ENCODE assay signal across 1 cellular context in the genomic region with DNA sequence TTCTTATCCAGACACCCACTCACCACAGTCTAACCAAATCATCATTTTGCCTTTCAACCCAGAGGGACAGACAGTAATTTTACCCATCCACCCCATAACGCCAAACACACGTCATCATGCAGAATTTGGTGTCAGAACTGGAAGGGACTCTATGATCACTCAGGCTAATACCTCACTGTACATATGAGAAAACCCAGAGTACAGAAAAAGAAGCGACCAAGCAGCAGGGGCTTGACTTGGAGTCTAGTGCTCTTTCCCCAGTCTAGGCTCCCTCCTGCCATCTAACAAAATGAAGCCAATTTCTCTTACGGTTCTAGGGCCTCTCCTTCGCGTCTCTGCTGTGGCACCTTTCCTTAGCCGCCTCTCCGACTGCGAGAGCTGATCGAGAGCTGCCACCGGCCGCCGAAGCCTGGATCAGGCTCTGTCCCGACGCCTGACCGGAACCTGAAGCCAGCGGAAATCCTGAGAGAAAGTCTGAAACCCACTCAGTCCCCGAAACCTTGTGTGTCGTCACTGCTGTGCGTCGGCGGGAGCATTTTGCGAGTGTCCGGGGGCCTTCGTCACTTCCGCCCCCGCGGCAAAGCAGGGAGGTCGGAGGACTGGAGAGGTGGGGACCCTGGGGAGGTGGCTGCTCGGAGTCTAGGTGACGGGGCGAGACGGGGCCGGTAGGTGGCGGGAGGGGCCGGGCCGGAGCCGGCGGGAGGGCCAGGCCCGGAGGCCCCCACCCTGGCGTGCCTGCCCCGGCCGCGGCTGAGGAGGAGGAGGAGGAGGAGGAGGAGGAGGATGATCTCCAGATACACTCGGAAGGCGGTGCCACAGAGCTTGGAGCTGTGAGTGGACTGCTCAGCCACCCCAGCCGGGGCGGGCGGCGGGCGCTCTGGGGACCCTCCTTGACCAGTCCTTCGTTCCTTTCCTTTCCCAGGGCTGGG.
TF ChIP-seq lines count a peak whose summit lies in the region.

A gene (minus strand): TSS at position 452 of the 929 bp plus-strand sequence. CDS start 4,071 bp downstream, outside the sequence.
A gene (plus strand): TSS at position 563 of the 929 bp plus-strand sequence. CDS start 221 bp downstream, at position 784.

TF ChIP-seq in K562, 482 proteins besides CTCF, POLR2A, EP300 and RAD21 (continued from another document and continues in another):
- no peak for TF ChIP-seq CEBPG (CRISPR knock-in tag; IDR thresholded peaks at IDR 0.05)
- 0 out of 4 replicates have a peak, but pooled peaks of 1 of the 2 experiments have one; percentile 8 for TF ChIP-seq CEBPG (tag; conservative IDR thresholded peaks at IDR 0.05 in 1 of 2, IDR thresholded peaks at IDR 0.05 in 1 of 2)
- TF ChIP-seq GATA2 (CRISPR knock-in tag; IDR thresholded peaks at IDR 0.05), result peak; percentile 30; the same call in 1 of the 2 replicates
- TF ChIP-seq PHF20 (IDR thresholded peaks at IDR 0.05; ENCODE audit: partially characterized antibody), result peak; percentile 99
- peak; percentile 96 for TF ChIP-seq HCFC1 (IDR thresholded peaks at IDR 0.05; ENCODE audit: low read depth, low read length)
- no peak for TF ChIP-seq RBM14 (IDR thresholded peaks at IDR 0.05; ENCODE audit: borderline replicate concordance, insufficient read depth, low read depth, low read length)
- no peak for TF ChIP-seq ZNF583 (CRISPR knock-in tag; IDR thresholded peaks at IDR 0.05)
- no peak for TF ChIP-seq SMARCB1 (IDR thresholded peaks at IDR 0.05; ENCODE audit: insufficient read length, low read depth)
- TF ChIP-seq, protein P1, sequence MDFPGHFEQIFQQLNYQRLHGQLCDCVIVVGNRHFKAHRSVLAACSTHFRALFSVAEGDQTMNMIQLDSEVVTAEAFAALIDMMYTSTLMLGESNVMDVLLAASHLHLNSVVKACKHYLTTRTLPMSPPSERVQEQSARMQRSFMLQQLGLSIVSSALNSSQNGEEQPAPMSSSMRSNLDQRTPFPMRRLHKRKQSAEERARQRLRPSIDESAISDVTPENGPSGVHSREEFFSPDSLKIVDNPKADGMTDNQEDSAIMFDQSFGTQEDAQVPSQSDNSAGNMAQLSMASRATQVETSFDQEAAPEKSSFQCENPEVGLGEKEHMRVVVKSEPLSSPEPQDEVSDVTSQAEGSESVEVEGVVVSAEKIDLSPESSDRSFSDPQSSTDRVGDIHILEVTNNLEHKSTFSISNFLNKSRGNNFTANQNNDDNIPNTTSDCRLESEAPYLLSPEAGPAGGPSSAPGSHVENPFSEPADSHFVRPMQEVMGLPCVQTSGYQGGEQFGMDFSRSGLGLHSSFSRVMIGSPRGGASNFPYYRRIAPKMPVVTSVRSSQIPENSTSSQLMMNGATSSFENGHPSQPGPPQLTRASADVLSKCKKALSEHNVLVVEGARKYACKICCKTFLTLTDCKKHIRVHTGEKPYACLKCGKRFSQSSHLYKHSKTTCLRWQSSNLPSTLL (IDR thresholded peaks at IDR 0.05), result no peak
- peak; percentile 100 for TF ChIP-seq C11orf30 (IDR thresholded peaks at IDR 0.05; ENCODE audit: low read depth)
- TF ChIP-seq, protein P2, sequence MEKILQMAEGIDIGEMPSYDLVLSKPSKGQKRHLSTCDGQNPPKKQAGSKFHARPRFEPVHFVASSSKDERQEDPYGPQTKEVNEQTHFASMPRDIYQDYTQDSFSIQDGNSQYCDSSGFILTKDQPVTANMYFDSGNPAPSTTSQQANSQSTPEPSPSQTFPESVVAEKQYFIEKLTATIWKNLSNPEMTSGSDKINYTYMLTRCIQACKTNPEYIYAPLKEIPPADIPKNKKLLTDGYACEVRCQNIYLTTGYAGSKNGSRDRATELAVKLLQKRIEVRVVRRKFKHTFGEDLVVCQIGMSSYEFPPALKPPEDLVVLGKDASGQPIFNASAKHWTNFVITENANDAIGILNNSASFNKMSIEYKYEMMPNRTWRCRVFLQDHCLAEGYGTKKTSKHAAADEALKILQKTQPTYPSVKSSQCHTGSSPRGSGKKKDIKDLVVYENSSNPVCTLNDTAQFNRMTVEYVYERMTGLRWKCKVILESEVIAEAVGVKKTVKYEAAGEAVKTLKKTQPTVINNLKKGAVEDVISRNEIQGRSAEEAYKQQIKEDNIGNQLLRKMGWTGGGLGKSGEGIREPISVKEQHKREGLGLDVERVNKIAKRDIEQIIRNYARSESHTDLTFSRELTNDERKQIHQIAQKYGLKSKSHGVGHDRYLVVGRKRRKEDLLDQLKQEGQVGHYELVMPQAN (IDR thresholded peaks at IDR 0.05; ENCODE audit: borderline replicate concordance), result peak; percentile 77
- TF ChIP-seq KHSRP (IDR thresholded peaks at IDR 0.05), result peak; percentile 98
- TF ChIP-seq, protein P3, sequence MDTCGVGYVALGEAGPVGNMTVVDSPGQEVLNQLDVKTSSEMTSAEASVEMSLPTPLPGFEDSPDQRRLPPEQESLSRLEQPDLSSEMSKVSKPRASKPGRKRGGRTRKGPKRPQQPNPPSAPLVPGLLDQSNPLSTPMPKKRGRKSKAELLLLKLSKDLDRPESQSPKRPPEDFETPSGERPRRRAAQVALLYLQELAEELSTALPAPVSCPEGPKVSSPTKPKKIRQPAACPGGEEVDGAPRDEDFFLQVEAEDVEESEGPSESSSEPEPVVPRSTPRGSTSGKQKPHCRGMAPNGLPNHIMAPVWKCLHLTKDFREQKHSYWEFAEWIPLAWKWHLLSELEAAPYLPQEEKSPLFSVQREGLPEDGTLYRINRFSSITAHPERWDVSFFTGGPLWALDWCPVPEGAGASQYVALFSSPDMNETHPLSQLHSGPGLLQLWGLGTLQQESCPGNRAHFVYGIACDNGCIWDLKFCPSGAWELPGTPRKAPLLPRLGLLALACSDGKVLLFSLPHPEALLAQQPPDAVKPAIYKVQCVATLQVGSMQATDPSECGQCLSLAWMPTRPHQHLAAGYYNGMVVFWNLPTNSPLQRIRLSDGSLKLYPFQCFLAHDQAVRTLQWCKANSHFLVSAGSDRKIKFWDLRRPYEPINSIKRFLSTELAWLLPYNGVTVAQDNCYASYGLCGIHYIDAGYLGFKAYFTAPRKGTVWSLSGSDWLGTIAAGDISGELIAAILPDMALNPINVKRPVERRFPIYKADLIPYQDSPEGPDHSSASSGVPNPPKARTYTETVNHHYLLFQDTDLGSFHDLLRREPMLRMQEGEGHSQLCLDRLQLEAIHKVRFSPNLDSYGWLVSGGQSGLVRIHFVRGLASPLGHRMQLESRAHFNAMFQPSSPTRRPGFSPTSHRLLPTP (IDR thresholded peaks at IDR 0.05; ENCODE audit: borderline replicate concordance, extremely low read depth, insufficient read length), result no peak
- TF ChIP-seq RBM17 (IDR thresholded peaks at IDR 0.05; ENCODE audit: borderline replicate concordance, low read depth, low read length), result no peak
- TF ChIP-seq BDP1 (IDR thresholded peaks at IDR 0.05; ENCODE audit: insufficient read depth, insufficient read length), result no peak
- TF ChIP-seq, protein P4, sequence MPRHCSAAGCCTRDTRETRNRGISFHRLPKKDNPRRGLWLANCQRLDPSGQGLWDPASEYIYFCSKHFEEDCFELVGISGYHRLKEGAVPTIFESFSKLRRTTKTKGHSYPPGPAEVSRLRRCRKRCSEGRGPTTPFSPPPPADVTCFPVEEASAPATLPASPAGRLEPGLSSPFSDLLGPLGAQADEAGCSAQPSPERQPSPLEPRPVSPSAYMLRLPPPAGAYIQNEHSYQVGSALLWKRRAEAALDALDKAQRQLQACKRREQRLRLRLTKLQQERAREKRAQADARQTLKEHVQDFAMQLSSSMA (CRISPR knock-in tag; IDR thresholded peaks at IDR 0.05), result no peak
- peak; percentile 98 for TF ChIP-seq SUPT5H (IDR thresholded peaks at IDR 0.05)
- no peak for TF ChIP-seq PURB (CRISPR knock-in tag; IDR thresholded peaks at IDR 0.05; ENCODE audit: low read depth)
- TF ChIP-seq GATAD2A (IDR thresholded peaks at IDR 0.05), result no peak; the same call in 1 of the 2 replicates
- TF ChIP-seq ZNF561 (CRISPR knock-in tag; conservative IDR thresholded peaks at IDR 0.05), result no peak
- no peak for TF ChIP-seq PCBP2 (IDR thresholded peaks at IDR 0.05; ENCODE audit: low read depth, low read length, poor library complexity, severe bottlenecking)
- no peak for TF ChIP-seq ZNF780A (CRISPR knock-in tag; IDR thresholded peaks at IDR 0.05)
- TF ChIP-seq CEBPB (tag; IDR thresholded peaks at IDR 0.05), result no peak
- peak; percentile 59 to 96; a peak in 2 of 4 replicates for TF ChIP-seq SIN3A (IDR thresholded peaks at IDR 0.05; ENCODE audit: borderline replicate concordance in 2 of 2, control insufficient read depth in 1 of 2, low read depth in 2 of 2, low read length in 2 of 2)
- TF ChIP-seq THRAP3 (IDR thresholded peaks at IDR 0.05; ENCODE audit: borderline replicate concordance), result no peak
- TF ChIP-seq, protein P5, sequence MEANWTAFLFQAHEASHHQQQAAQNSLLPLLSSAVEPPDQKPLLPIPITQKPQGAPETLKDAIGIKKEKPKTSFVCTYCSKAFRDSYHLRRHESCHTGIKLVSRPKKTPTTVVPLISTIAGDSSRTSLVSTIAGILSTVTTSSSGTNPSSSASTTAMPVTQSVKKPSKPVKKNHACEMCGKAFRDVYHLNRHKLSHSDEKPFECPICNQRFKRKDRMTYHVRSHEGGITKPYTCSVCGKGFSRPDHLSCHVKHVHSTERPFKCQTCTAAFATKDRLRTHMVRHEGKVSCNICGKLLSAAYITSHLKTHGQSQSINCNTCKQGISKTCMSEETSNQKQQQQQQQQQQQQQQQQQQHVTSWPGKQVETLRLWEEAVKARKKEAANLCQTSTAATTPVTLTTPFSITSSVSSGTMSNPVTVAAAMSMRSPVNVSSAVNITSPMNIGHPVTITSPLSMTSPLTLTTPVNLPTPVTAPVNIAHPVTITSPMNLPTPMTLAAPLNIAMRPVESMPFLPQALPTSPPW (CRISPR knock-in tag; IDR thresholded peaks at IDR 0.05), result peak; percentile 97
- peak; percentile 60; the same call in 1 of the 2 replicates for TF ChIP-seq RFX7 (CRISPR knock-in tag; IDR thresholded peaks at IDR 0.05)
- TF ChIP-seq ZNF282 (CRISPR knock-in tag; IDR thresholded peaks at IDR 0.05), result no peak
- TF ChIP-seq, protein P6, sequence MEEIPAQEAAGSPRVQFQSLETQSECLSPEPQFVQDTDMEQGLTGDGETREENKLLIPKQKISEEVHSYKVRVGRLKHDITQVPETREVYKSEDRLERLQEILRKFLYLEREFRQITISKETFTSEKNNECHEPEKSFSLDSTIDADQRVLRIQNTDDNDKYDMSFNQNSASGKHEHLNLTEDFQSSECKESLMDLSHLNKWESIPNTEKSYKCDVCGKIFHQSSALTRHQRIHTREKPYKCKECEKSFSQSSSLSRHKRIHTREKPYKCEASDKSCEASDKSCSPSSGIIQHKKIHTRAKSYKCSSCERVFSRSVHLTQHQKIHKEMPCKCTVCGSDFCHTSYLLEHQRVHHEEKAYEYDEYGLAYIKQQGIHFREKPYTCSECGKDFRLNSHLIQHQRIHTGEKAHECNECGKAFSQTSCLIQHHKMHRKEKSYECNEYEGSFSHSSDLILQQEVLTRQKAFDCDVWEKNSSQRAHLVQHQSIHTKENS (CRISPR knock-in tag; IDR thresholded peaks at IDR 0.05), result no peak
- no peak for TF ChIP-seq PHTF2 (CRISPR knock-in tag; IDR thresholded peaks at IDR 0.05)
- TF ChIP-seq CREBBP (IDR thresholded peaks at IDR 0.05; ENCODE audit: low read depth, low read length), result no peak
- TF ChIP-seq BCOR (IDR thresholded peaks at IDR 0.05), result 0 out of 2 replicates have a peak, but pooled peaks have one; percentile 11
- no peak for TF ChIP-seq POLR3G (IDR thresholded peaks at IDR 0.05; ENCODE audit: extremely low read depth, insufficient read length, insufficient replicate concordance)
- TF ChIP-seq HNRNPH1 (optimal IDR thresholded peaks at IDR 0.05; ENCODE audit: low read depth, low read length), result no peak
- no peak for TF ChIP-seq ZNF24 (IDR thresholded peaks at IDR 0.05)
- TF ChIP-seq, protein P7, sequence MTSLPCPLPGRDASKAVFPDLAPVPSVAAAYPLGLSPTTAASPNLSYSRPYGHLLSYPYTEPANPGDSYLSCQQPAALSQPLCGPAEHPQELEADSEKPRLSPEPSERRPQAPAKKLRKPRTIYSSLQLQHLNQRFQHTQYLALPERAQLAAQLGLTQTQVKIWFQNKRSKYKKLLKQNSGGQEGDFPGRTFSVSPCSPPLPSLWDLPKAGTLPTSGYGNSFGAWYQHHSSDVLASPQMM (CRISPR knock-in tag; IDR thresholded peaks at IDR 0.05), result no peak
- TF ChIP-seq CBX8 (IDR thresholded peaks at IDR 0.05; ENCODE audit: borderline replicate concordance, extremely low read depth, low read depth, low read length, poor library complexity, severe bottlenecking), result no peak
- TF ChIP-seq STAT5A (IDR thresholded peaks at IDR 0.05; ENCODE audit: borderline replicate concordance, low read length), result no peak
- TF ChIP-seq ZNF785 (CRISPR knock-in tag; IDR thresholded peaks at IDR 0.05), result no peak
- TF ChIP-seq RCOR1 (IDR thresholded peaks at IDR 0.05; ENCODE audit: borderline replicate concordance in 1 of 2, low read depth in 2 of 2, low read length in 2 of 2), result peak in 1 of 2 experiments; percentile 39; a peak in 3 of 4 replicates
- TF ChIP-seq, protein P8, sequence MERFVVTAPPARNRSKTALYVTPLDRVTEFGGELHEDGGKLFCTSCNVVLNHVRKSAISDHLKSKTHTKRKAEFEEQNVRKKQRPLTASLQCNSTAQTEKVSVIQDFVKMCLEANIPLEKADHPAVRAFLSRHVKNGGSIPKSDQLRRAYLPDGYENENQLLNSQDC (CRISPR knock-in tag; IDR thresholded peaks at IDR 0.05), result no peak
- TF ChIP-seq SMAD3 (CRISPR knock-in tag; conservative IDR thresholded peaks at IDR 0.05), result no peak; the same call in 1 of the 2 replicates
- no peak for TF ChIP-seq MED1 (CRISPR knock-in tag; IDR thresholded peaks at IDR 0.05; ENCODE audit: borderline replicate concordance)
- TF ChIP-seq DIDO1 (tag; IDR thresholded peaks at IDR 0.05; ENCODE audit: low read depth), result peak; percentile 96
- TF ChIP-seq MTA3 (IDR thresholded peaks at IDR 0.05; ENCODE audit: borderline replicate concordance), result peak; percentile 86
- TF ChIP-seq GTF2A2 (tag; IDR thresholded peaks at IDR 0.05), result no peak
- TF ChIP-seq RBM22 (IDR thresholded peaks at IDR 0.05; ENCODE audit: low read depth, low read length, poor library complexity, severe bottlenecking), result peak; percentile 64
- no peak for TF ChIP-seq SRSF7 (optimal IDR thresholded peaks at IDR 0.05; ENCODE audit: low read depth, low read length)
- peak; percentile 74 for TF ChIP-seq RFX5 (IDR thresholded peaks at IDR 0.05; ENCODE audit: low read depth, low read length)
- TF ChIP-seq ETV6 (IDR thresholded peaks at IDR 0.05; ENCODE audit: borderline replicate concordance in 1 of 2, low read depth in 2 of 2, low read length in 1 of 2), result no peak
- TF ChIP-seq ETV6 (CRISPR knock-in tag; IDR thresholded peaks at IDR 0.05; ENCODE audit: borderline replicate concordance), result no peak
- TF ChIP-seq ZNF316 (IDR thresholded peaks at IDR 0.05), result 0 out of 2 replicates have a peak, but pooled peaks have one; percentile 1
- TF ChIP-seq, protein P9, sequence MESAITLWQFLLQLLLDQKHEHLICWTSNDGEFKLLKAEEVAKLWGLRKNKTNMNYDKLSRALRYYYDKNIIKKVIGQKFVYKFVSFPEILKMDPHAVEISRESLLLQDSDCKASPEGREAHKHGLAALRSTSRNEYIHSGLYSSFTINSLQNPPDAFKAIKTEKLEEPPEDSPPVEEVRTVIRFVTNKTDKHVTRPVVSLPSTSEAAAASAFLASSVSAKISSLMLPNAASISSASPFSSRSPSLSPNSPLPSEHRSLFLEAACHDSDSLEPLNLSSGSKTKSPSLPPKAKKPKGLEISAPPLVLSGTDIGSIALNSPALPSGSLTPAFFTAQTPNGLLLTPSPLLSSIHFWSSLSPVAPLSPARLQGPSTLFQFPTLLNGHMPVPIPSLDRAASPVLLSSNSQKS (CRISPR knock-in tag; IDR thresholded peaks at IDR 0.05), result no peak
- no peak for TF ChIP-seq ETS2 (tag; IDR thresholded peaks at IDR 0.05; ENCODE audit: borderline replicate concordance, poor library complexity, severe bottlenecking)
- TF ChIP-seq TAF15 (IDR thresholded peaks at IDR 0.05; ENCODE audit: low read depth, low read length), result no peak
- 0 out of 2 replicates have a peak, but pooled peaks have one; percentile 8 for TF ChIP-seq OTX1 (CRISPR knock-in tag; IDR thresholded peaks at IDR 0.05)
